16 cellular contexts compared by ENCODE assay signal in the genomic region with DNA sequence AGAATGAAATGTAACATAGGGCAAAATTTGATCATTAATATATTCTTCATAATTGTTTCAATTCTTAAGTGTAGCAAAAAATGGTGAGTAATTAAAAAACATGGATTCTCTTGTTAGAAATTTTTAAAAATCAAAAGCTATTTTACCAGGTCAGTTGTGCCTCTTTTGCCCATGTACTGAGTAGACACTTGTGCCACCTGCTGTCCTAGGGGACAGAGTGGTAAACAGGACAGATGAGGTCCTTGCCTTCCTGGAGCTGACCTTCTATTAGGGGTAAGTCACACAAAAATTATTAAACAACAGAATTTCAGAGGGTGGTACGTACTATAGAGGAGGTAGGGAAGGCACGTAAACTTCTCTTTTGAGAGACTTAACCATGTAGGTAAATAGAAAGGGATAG.
"Had no signal": no experiment of that assay in that cellular context is flagged by ENCODE, and none has a peak within 500 bp of the region (broad histone marks: within the 10 kb centered on the region; RNA-seq: fewer than 3 reads in every experiment).

No MANE protein-coding gene starts in this region.

- ATAC-seq: activated CD8-positive, alpha-beta memory T cell treated with anti-CD3 and anti-CD28 coated beads, Interleukin-2, amount 10 ng/mL, durations not matched to agents 7 days and 5 days; foreskin keratinocyte had no signal

- H3K9me3 ChIP-seq: upper lobe of left lung had no signal

- H3K36me3 ChIP-seq: upper lobe of left lung had no signal

- H3K4me3 Mint-ChIP-seq: activated CD8-positive, alpha-beta memory T cell treated with anti-CD3 and anti-CD28 coated beads, Interleukin-2, amount 10 ng/mL, durations not matched to agents 7 days and 5 days; memory B cell; nephron; stimulated activated naive CD8-positive, alpha-beta T cell treated with anti-CD3 and anti-CD28 coated beads, Interleukin-15, Interleukin-2, amounts not matched to agents 100 ng/mL and 50 ng/mL, for 24 hours; T-helper 2 cell treated with Interferon-gamma antibody and Interleukin-4, amounts not matched to agents 5 μg/mL and 100 μg/mL, for 36 hours had no signal

- H3K27ac Mint-ChIP-seq: activated CD8-positive, alpha-beta memory T cell treated with anti-CD3 and anti-CD28 coated beads, Interleukin-2, amount 10 ng/mL, durations not matched to agents 7 days and 5 days; memory B cell; nephron; stimulated activated naive CD8-positive, alpha-beta T cell treated with anti-CD3 and anti-CD28 coated beads, Interleukin-15, Interleukin-2, amounts not matched to agents 100 ng/mL and 50 ng/mL, for 24 hours; T-helper 2 cell treated with Interferon-gamma antibody and Interleukin-4, amounts not matched to agents 5 μg/mL and 100 μg/mL, for 36 hours had no signal

- DNase-seq: activated CD4-positive, alpha-beta T cell treated with anti-CD3 and anti-CD28 coated beads, Interleukin-2, amount 50 U/mL, for 4 hours; activated CD4-positive, CD25-positive, alpha-beta regulatory T cell treated with anti-CD3 and anti-CD28 coated beads, Interleukin-2, amount 50 U/mL, for 72 hours; activated CD8-positive, alpha-beta memory T cell treated with anti-CD3 and anti-CD28 coated beads, Interleukin-2, amount 10 ng/mL, durations not matched to agents 7 days and 5 days; activated gamma-delta T cell treated with Interleukin-2 at 50 U/mL for 16 hours; activated T-cell treated with anti-CD3 and anti-CD28 coated beads, Interleukin-2, amount 50 U/mL, for 48 hours; aorta; foreskin keratinocyte; head of caudate nucleus; stimulated activated CD4-positive, alpha-beta T cell treated with anti-CD3 and anti-CD28 coated beads, Interleukin-12 subunit alpha, Interleukin-12 subunit beta, amount 100 ng/mL, for 4 hours; stimulated activated CD4-positive, alpha-beta T cell treated with anti-CD3 and anti-CD28 coated beads, Interleukin-4, amount 100 ng/mL, for 1 hour; stimulated activated CD8-positive, alpha-beta memory T cell treated with anti-CD3 and anti-CD28 coated beads, Interleukin-4, amount 100 ng/mL, for 48 hours; upper lobe of left lung had no signal

- H3K27ac ChIP-seq: foreskin keratinocyte, upper lobe of left lung had no signal

- H3K4me3 ChIP-seq: upper lobe of left lung had no signal

- H3K9me3 Mint-ChIP-seq: memory B cell; nephron; stimulated activated naive CD8-positive, alpha-beta T cell treated with anti-CD3 and anti-CD28 coated beads, Interleukin-15, Interleukin-2, amounts not matched to agents 100 ng/mL and 50 ng/mL, for 24 hours; T-helper 2 cell treated with Interferon-gamma antibody and Interleukin-4, amounts not matched to agents 5 μg/mL and 100 μg/mL, for 36 hours had no signal

- H3K27me3 ChIP-seq: foreskin keratinocyte, upper lobe of left lung had no signal

- H3K27me3 Mint-ChIP-seq: activated CD8-positive, alpha-beta memory T cell treated with anti-CD3 and anti-CD28 coated beads, Interleukin-2, amount 10 ng/mL, durations not matched to agents 7 days and 5 days; memory B cell; stimulated activated naive CD8-positive, alpha-beta T cell treated with anti-CD3 and anti-CD28 coated beads, Interleukin-15, Interleukin-2, amounts not matched to agents 100 ng/mL and 50 ng/mL, for 24 hours had no signal
